Comparison of ENCODE assay signal across 1 cellular context in the genomic region with DNA sequence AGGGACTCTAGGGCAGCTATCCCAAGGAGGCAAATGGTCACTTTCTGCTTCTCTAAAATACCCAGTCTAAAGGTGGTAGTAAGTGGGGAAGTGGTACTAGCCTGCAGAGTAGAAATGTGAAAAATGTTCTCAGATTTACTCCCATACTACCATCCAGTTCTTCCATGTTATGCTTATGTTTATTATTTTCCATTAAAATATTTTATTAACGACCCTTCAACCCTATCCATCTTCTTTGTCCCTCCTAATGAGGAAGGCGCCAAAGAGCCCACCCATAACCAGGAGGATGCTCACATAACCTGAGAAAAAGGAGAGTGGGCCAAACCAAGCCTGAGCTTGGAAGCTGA.
TF ChIP-seq lines count a peak whose summit lies in the region.

No MANE protein-coding gene starts in this region.

TF ChIP-seq in IMR-90, 13 proteins besides CTCF, POLR2A, EP300 and RAD21 (continued from another document):
- TF ChIP-seq MXI1 (IDR thresholded peaks at IDR 0.05; ENCODE audit: borderline replicate concordance, low read depth, low read length): no peak
- no peak for TF ChIP-seq NFE2L2 (IDR thresholded peaks at IDR 0.05; ENCODE audit: low read depth, low read length)
- no peak for TF ChIP-seq BHLHE40 (IDR thresholded peaks at IDR 0.05; ENCODE audit: low read depth, low read length)
- TF ChIP-seq MAFK (IDR thresholded peaks at IDR 0.05; ENCODE audit: low read depth, low read length): no peak
- TF ChIP-seq RCOR1 (IDR thresholded peaks at IDR 0.05; ENCODE audit: insufficient replicate concordance, low read length): no peak
- TF ChIP-seq, protein P1, sequence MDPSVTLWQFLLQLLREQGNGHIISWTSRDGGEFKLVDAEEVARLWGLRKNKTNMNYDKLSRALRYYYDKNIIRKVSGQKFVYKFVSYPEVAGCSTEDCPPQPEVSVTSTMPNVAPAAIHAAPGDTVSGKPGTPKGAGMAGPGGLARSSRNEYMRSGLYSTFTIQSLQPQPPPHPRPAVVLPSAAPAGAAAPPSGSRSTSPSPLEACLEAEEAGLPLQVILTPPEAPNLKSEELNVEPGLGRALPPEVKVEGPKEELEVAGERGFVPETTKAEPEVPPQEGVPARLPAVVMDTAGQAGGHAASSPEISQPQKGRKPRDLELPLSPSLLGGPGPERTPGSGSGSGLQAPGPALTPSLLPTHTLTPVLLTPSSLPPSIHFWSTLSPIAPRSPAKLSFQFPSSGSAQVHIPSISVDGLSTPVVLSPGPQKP (IDR thresholded peaks at IDR 0.05; ENCODE audit: borderline replicate concordance, low read depth, low read length): no peak
- TF ChIP-seq USF2 (IDR thresholded peaks at IDR 0.05; ENCODE audit: low read depth, low read length): no peak
